In the genomic region with DNA sequence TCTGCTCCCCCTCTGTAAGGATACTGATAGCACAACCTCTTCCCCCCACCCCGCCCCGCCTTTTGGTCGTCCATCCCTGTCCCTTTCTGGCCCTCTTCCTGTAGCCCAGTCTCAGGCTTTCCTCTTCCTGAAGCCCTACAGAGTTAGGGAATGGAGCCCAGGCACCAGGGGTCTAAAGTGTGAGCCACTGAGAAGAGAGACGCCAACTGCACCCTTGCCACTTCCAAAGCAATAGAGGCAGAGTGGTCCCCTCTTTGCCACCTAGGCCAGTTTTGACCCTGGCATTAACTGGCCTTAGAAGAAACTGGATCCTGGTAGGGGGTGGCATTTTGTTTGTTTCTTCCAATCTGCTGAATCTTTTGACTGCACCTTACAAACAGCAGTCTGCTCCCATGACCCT, we compare ENCODE assay signal across 19 cellular contexts. TPM values are rescaled to one million over a fixed set of nuclear protein-coding genes. Genes with fewer than 3 reads are reported as not detected.
DNase-seq lines count a peak whose midpoint lies in the region; ATAC-seq and TF ChIP-seq lines count a peak whose summit lies in the region.
"Had no signal": no experiment of that assay in that cellular context is flagged by ENCODE, and none has a peak within 500 bp of the region (broad histone marks: within the 10 kb centered on the region; RNA-seq: fewer than 3 reads in every experiment).

No MANE protein-coding gene starts in this region.

- H3K79me2 ChIP-seq in osteoblast (ENCODE audit: insufficient read depth, low read length) = peaks cover 5% of the 10 kb centered on the region

- peak overlapping the region; percentile 78 for H3K27ac Mint-ChIP-seq in activated T-cell treated with anti-CD3 and anti-CD28 coated beads, Interleukin-2, amount 50 U/mL, for 24 hours
- no peak overlapping the region for H3K27ac Mint-ChIP-seq in activated T-cell treated with anti-CD3 and anti-CD28 coated beads, Interleukin-2, amount 50 U/mL, for 72 hours
- H3K27ac Mint-ChIP-seq in IgD-negative memory B cell (peak overlapping the region in 2 of 3 donors; percentile 69 to 78), endothelial cell (ENCODE audit: unreplicated experiment) (peak overlapping the region; percentile 67)

- peaks cover 62% of the 10 kb centered on the region for H3K36me3 Mint-ChIP-seq in activated T-cell treated with anti-CD3 and anti-CD28 coated beads, Interleukin-2, amount 50 U/mL, for 24 hours (ENCODE audit: low read depth)
- peaks cover 12 to 15% of the 10 kb centered on the region in 2 donors for H3K36me3 Mint-ChIP-seq in activated T-cell treated with anti-CD3 and anti-CD28 coated beads, Interleukin-2, amount 50 U/mL, for 72 hours (ENCODE audit: insufficient read depth in 2 of 2)
- H3K36me3 Mint-ChIP-seq in IgD-negative memory B cell (peaks cover 3% of the 10 kb centered on the region), endothelial cell (ENCODE audit: low read depth, unreplicated experiment) (peaks cover 49% of the 10 kb centered on the region)

- no peak overlapping the region for H3K4me3 Mint-ChIP-seq in activated T-cell treated with anti-CD3 and anti-CD28 coated beads, Interleukin-2, amount 50 U/mL, for 24 hours
- H3K4me3 Mint-ChIP-seq in activated T-cell treated with anti-CD3 and anti-CD28 coated beads, Interleukin-2, amount 50 U/mL, for 72 hours = no peak overlapping the region
- H3K4me3 Mint-ChIP-seq in IgD-negative memory B cell (no peak overlapping the region), endothelial cell (ENCODE audit: unreplicated experiment) (peak overlapping the region; percentile 69)
- H3K4me3 Mint-ChIP-seq: CD4-positive, alpha-beta memory T cell had no signal

- H4K20me1 ChIP-seq in osteoblast (ENCODE audit: insufficient read depth, low read length) = peaks cover 40% of the 10 kb centered on the region

- H3K4me2 ChIP-seq in osteoblast (ENCODE audit: insufficient read depth, low read length) = no peak overlapping the region
- H3K4me2 ChIP-seq: KMS-11 had no signal

- H2AFZ ChIP-seq in osteoblast (ENCODE audit: low read length) = no peak overlapping the region

- H3K9me3 ChIP-seq in osteoblast (ENCODE audit: low read depth, low read length) = no peaks in the 10 kb centered on the region
- H3K9me3 ChIP-seq: lower lobe of right lung had no signal

- ATAC-seq in activated T-cell treated with anti-CD3 and anti-CD28 coated beads, Interleukin-2, amount 50 U/mL, for 72 hours (replicated peaks in 1 of 2) = no peak
- no peak for ATAC-seq in HG03139 (IDR thresholded peaks at IDR 0.05; ENCODE audit: unreplicated experiment)

- peaks cover 33% of the 10 kb centered on the region for H3K4me1 Mint-ChIP-seq in activated T-cell treated with anti-CD3 and anti-CD28 coated beads, Interleukin-2, amount 50 U/mL, for 24 hours (ENCODE audit: low read depth)
- H3K4me1 Mint-ChIP-seq in activated T-cell treated with anti-CD3 and anti-CD28 coated beads, Interleukin-2, amount 50 U/mL, for 72 hours (ENCODE audit: low read depth) = peaks cover 22% of the 10 kb centered on the region
- H3K4me1 Mint-ChIP-seq in IgD-negative memory B cell (peaks cover 9 to 17% (median 13%) of the 10 kb centered on the region in 3 donors), endothelial cell (ENCODE audit: unreplicated experiment) (peaks cover 24% of the 10 kb centered on the region)

- H3K27ac ChIP-seq in osteoblast (ENCODE audit: low read depth, low read length) = no peak overlapping the region
- H3K27ac ChIP-seq: cardiac muscle cell, KMS-11, lower lobe of right lung had no signal

- H3K9me3 Mint-ChIP-seq in activated T-cell treated with anti-CD3 and anti-CD28 coated beads, Interleukin-2, amount 50 U/mL, for 24 hours = no peaks in the 10 kb centered on the region
- no peaks in the 10 kb centered on the region for H3K9me3 Mint-ChIP-seq in activated T-cell treated with anti-CD3 and anti-CD28 coated beads, Interleukin-2, amount 50 U/mL, for 72 hours
- H3K9me3 Mint-ChIP-seq in IgD-negative memory B cell (no peaks in the 10 kb centered on the region), endothelial cell (ENCODE audit: unreplicated experiment) (no peaks in the 10 kb centered on the region)

- H3K36me3 ChIP-seq in osteoblast (ENCODE audit: insufficient read depth, low read length) = peaks cover 62% of the 10 kb centered on the region

- no peak overlapping the region for H3K4me3 ChIP-seq in osteoblast (ENCODE audit: insufficient read depth, low read length)
- H3K4me3 ChIP-seq: cardiac muscle cell, lower lobe of right lung had no signal

- no peaks in the 10 kb centered on the region for H3K27me3 Mint-ChIP-seq in activated T-cell treated with anti-CD3 and anti-CD28 coated beads, Interleukin-2, amount 50 U/mL, for 24 hours
- H3K27me3 Mint-ChIP-seq in activated T-cell treated with anti-CD3 and anti-CD28 coated beads, Interleukin-2, amount 50 U/mL, for 72 hours (ENCODE audit: low read depth) = no peaks in the 10 kb centered on the region
- H3K27me3 Mint-ChIP-seq in IgD-negative memory B cell (no peaks in the 10 kb centered on the region), endothelial cell (ENCODE audit: unreplicated experiment) (peaks cover 7% of the 10 kb centered on the region)
- H3K27me3 Mint-ChIP-seq: CD4-positive, alpha-beta memory T cell had no signal

- no peak for DNase-seq in activated T-cell treated with anti-CD3 and anti-CD28 coated beads, Interleukin-2, amount 50 U/mL, for 24 hours
- no peak for DNase-seq in activated T-cell treated with anti-CD3 and anti-CD28 coated beads, Interleukin-2, amount 50 U/mL, for 72 hours
- DNase-seq in endothelial cell (ENCODE audit: low spot score) (no peak), osteoblast (ENCODE audit: insufficient read length, low spot score, missing footprints) (peak; percentile 22), RPMI8226 (no peak), hepatic stellate cell (ENCODE audit: low spot score) (no peak)
- DNase-seq: dermis blood vessel endothelial cell; hippocampal formation; lower lobe of right lung; NCI-H187 treated with DMSO at 0.1 percent for 48 hours; NCI-H748 treated with DMSO at 0.1 percent for 48 hours; SHP77; stimulated activated CD4-positive, alpha-beta T cell treated with anti-CD3 and anti-CD28 coated beads, Interleukin-2, amount 100 ng/mL, for 24 hours; stimulated activated naive CD4-positive, alpha-beta T cell treated with Interleukin-2 at 50 U/mL for 16 hours had no signal

- TF ChIP-seq CTCF in endothelial cell (IDR thresholded peaks at IDR 0.05; ENCODE audit: unreplicated experiment) (no peak), osteoblast (IDR thresholded peaks at IDR 0.05; ENCODE audit: extremely low read depth, low read depth, low read length) (no peak)

- H3K27me3 ChIP-seq in osteoblast (ENCODE audit: insufficient read depth, low read length) = no peaks in the 10 kb centered on the region
- H3K27me3 ChIP-seq: cardiac muscle cell had no signal

- peaks cover 3% of the 10 kb centered on the region for H3K4me1 ChIP-seq in osteoblast (ENCODE audit: insufficient read depth, low read length)

RNA-seq across cellular contexts. Expression of a gene that starts 9.8 kb away (rescaled TPM):
- 100 to 1,000 TPM; 379 to 422 TPM for total RNA-seq in activated T-cell treated with anti-CD3 and anti-CD28 coated beads, Interleukin-2, amount 50 U/mL, for 72 hours
- 26.2 TPM for polyA plus RNA-seq in IgD-negative memory B cell
- total RNA-seq in endothelial cell (ENCODE audit: unreplicated experiment) = 92.7 TPM
- 21.4 and 23.6 TPM in 2 replicates for total RNA-seq in osteoblast

RNA-seq across cellular contexts. Expression of a gene that starts 32.6 kb away (rescaled TPM):
- total RNA-seq in activated T-cell treated with anti-CD3 and anti-CD28 coated beads, Interleukin-2, amount 50 U/mL, for 72 hours = 10 to 100 TPM; 78.5 to 90.9 TPM
- 17.3 TPM for polyA plus RNA-seq in IgD-negative memory B cell
- total RNA-seq in endothelial cell (ENCODE audit: unreplicated experiment) = 65.1 TPM
- total RNA-seq in osteoblast = 33.0 and 34.4 TPM in 2 replicates

RNA-seq across cellular contexts. Expression of a gene that starts 46.9 kb away (rescaled TPM):
- total RNA-seq in activated T-cell treated with anti-CD3 and anti-CD28 coated beads, Interleukin-2, amount 50 U/mL, for 72 hours = 10 to 100 TPM; 13.3 to 20.3 TPM
- 5.5 TPM for polyA plus RNA-seq in IgD-negative memory B cell
- total RNA-seq in endothelial cell (ENCODE audit: unreplicated experiment) = 7.3 TPM
- total RNA-seq in osteoblast = 13.3 and 25.0 TPM in 2 replicates
